ENCODE assay signal across 1 cellular context in the genomic region with DNA sequence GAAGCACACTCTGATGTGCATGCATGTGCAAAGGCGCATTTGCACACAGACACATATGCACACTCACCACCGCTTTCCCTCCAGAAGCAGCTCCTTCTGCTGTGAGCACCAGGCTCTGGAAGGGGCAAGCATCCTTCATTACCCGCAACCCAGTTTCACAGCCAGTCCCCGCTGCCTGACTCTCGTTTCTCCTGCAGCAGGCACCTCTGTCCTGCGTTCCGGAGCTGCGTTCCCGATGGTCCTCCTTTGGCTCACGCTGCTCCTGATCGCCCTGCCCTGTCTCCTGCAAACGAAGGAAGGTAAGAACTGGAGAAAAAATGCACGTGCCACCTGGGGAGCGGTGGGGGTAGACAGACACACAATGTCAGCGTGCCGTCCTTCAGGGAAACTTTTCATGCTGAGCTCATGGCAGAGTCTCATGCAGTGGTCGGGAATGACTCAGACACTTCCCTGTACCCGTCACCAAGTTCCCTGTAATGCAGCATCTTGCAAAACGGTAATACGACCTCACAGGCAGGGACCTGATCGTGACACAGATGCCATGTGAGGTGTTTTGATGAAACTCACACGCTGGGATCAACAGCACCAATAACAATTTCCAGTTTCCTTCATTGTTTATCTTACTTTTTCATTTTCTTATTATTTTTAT.
A peak's percentile ranks its signal among the peaks of the same experiment; 100 is the strongest.
TF ChIP-seq lines count a peak whose summit lies in the region.

No MANE protein-coding gene starts in this region.

TF ChIP-seq in HEK293, 187 proteins besides CTCF, POLR2A, EP300 and RAD21 (continued from another document):
- TF ChIP-seq, protein P1, sequence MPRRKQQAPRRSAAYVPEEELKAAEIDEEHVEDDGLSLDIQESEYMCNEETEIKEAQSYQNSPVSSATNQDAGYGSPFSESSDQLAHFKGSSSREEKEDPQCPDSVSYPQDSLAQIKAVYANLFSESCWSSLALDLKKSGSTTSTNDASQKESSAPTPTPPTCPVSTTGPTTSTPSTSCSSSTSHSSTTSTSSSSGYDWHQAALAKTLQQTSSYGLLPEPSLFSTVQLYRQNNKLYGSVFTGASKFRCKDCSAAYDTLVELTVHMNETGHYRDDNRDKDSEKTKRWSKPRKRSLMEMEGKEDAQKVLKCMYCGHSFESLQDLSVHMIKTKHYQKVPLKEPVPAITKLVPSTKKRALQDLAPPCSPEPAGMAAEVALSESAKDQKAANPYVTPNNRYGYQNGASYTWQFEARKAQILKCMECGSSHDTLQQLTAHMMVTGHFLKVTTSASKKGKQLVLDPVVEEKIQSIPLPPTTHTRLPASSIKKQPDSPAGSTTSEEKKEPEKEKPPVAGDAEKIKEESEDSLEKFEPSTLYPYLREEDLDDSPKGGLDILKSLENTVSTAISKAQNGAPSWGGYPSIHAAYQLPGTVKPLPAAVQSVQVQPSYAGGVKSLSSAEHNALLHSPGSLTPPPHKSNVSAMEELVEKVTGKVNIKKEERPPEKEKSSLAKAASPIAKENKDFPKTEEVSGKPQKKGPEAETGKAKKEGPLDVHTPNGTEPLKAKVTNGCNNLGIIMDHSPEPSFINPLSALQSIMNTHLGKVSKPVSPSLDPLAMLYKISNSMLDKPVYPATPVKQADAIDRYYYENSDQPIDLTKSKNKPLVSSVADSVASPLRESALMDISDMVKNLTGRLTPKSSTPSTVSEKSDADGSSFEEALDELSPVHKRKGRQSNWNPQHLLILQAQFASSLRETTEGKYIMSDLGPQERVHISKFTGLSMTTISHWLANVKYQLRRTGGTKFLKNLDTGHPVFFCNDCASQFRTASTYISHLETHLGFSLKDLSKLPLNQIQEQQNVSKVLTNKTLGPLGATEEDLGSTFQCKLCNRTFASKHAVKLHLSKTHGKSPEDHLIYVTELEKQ (tag by site-specific recombination; IDR thresholded peaks at IDR 0.05; ENCODE audit: borderline replicate concordance): no peak
- TF ChIP-seq ZNF24 (tag by site-specific recombination; IDR thresholded peaks at IDR 0.05) (no peak), GLIS1 (tag by site-specific recombination; IDR thresholded peaks at IDR 0.05) (no peak), ZBTB11 (tag by site-specific recombination; conservative IDR thresholded peaks at IDR 0.05; ENCODE audit: low read depth) (no peak), ZFP3 (tag by site-specific recombination; IDR thresholded peaks at IDR 0.05; ENCODE audit: low read depth) (no peak), YY2 (tag by site-specific recombination; IDR thresholded peaks at IDR 0.05) (no peak), ZBTB7A (tag by site-specific recombination; IDR thresholded peaks at IDR 0.05; ENCODE audit: low read depth) (no peak), SETDB1 (IDR thresholded peaks at IDR 0.05; ENCODE audit: insufficient read length, low read length) (peak; percentile 14), ZIC2 (tag by site-specific recombination; IDR thresholded peaks at IDR 0.05) (peak; percentile 30; the same call in 1 of the 2 replicates), ZNF596 (tag by site-specific recombination; IDR thresholded peaks at IDR 0.05) (no peak), ZEB2 (tag by site-specific recombination; IDR thresholded peaks at IDR 0.05) (no peak), TRIM28 (IDR thresholded peaks at IDR 0.05; ENCODE audit: borderline replicate concordance, low read length) (peak; percentile 75; the same call in 1 of the 2 replicates), ZXDB (tag by site-specific recombination; IDR thresholded peaks at IDR 0.05) (no peak), ZNF600 (tag by site-specific recombination; IDR thresholded peaks at IDR 0.05) (peak; percentile 89)
- TF ChIP-seq, protein P2, sequence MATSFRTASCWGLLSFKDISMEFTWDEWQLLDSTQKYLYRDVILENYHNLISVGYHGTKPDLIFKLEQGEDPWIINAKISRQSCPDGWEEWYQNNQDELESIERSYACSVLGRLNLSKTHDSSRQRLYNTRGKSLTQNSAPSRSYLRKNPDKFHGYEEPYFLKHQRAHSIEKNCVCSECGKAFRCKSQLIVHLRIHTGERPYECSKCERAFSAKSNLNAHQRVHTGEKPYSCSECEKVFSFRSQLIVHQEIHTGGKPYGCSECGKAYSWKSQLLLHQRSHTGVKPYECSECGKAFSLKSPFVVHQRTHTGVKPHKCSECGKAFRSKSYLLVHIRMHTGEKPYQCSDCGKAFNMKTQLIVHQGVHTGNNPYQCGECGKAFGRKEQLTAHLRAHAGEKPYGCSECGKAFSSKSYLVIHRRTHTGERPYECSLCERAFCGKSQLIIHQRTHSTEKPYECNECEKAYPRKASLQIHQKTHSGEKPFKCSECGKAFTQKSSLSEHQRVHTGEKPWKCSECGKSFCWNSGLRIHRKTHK (tag by site-specific recombination; IDR thresholded peaks at IDR 0.05): no peak
